8 cellular contexts compared by ENCODE assay signal in the genomic region with DNA sequence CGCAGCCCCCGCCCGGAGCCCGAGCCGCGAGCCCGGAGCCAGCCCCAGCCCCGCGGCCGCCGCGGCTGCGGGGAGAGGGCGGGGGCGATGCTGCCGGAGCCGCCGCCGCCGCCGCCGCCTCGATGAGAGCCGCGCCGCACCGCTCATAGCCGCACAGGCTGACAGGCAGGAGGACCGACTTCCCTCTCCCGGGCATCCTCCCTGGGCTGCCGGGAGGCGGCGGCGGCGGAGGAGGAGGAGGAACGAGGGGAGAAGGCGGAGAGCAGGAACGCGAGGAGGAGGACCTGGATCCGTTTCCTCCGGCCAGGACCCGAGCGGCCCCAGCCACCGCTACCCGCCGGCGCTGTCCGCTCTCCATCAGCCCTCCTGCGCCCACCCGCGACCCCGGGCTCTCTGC. TPM values are rescaled to one million over a fixed set of nuclear protein-coding genes. Genes with fewer than 3 reads are reported as not detected.
DNase-seq lines count a peak whose midpoint lies in the region; TF ChIP-seq lines count a peak whose summit lies in the region.

No MANE protein-coding gene starts in this region.

- H3K27ac ChIP-seq in HEK293 (ENCODE audit: extremely low read depth, low read depth, low read length) = peak overlapping the region; percentile 64; the same call in 1 of the 2 replicates

- TF ChIP-seq CTCF in HEK293 (tag by site-specific recombination; IDR thresholded peaks at IDR 0.05) (no peak), astrocyte of the spinal cord (IDR thresholded peaks at IDR 0.05; ENCODE audit: low read depth, low read length) (no peak)

- H3K4me3 Mint-ChIP-seq in activated CD4-positive, alpha-beta memory T cell treated with anti-CD3 and anti-CD28 coated beads for 36 hours = peak overlapping the region; percentile 33
- H3K4me3 Mint-ChIP-seq in activated CD4-positive, alpha-beta memory T cell treated with anti-CD3 and anti-CD28 coated beads, Interleukin-2, amount 10 ng/mL, durations not matched to agents 7 days and 5 days = no peak overlapping the region

- CTCF ChIA-PET in activated CD4-positive, alpha-beta memory T cell treated with anti-CD3 and anti-CD28 coated beads for 36 hours (lab: Charles Lee) = no interaction called here
- CTCF ChIA-PET in activated CD4-positive, alpha-beta memory T cell treated with anti-CD3 and anti-CD28 coated beads, Interleukin-2, amount 10 ng/mL, durations not matched to agents 7 days and 5 days (lab: Charles Lee) = no interaction called here
- CTCF ChIA-PET in HEK293 (lab: Yijun Ruan, JAX) = no interaction called here

- POLR2A ChIA-PET in activated CD4-positive, alpha-beta memory T cell treated with anti-CD3 and anti-CD28 coated beads for 36 hours (lab: Charles Lee) = no interaction called here
- POLR2A ChIA-PET in activated CD4-positive, alpha-beta memory T cell treated with anti-CD3 and anti-CD28 coated beads, Interleukin-2, amount 10 ng/mL, durations not matched to agents 7 days and 5 days (lab: Charles Lee) = no interaction called here
- POLR2A ChIA-PET in HEK293 (lab: Yijun Ruan, JAX) = interaction anchor here (1.0 kb wide), 2 partner anchors 22 to 94 kb away, joined by 3 read pairs; no protein-coding TSS in a partner anchor

- no peaks in the 10 kb centered on the region for H3K9me3 Mint-ChIP-seq in activated CD4-positive, alpha-beta memory T cell treated with anti-CD3 and anti-CD28 coated beads for 36 hours
- H3K9me3 Mint-ChIP-seq in activated CD4-positive, alpha-beta memory T cell treated with anti-CD3 and anti-CD28 coated beads, Interleukin-2, amount 10 ng/mL, durations not matched to agents 7 days and 5 days = no peaks in the 10 kb centered on the region

- no peak overlapping the region for H3K27ac Mint-ChIP-seq in activated CD4-positive, alpha-beta memory T cell treated with anti-CD3 and anti-CD28 coated beads for 36 hours
- H3K27ac Mint-ChIP-seq in activated CD4-positive, alpha-beta memory T cell treated with anti-CD3 and anti-CD28 coated beads, Interleukin-2, amount 10 ng/mL, durations not matched to agents 7 days and 5 days = no peak overlapping the region

- DNase-seq in activated CD4-positive, alpha-beta memory T cell treated with anti-CD3 and anti-CD28 coated beads for 36 hours = peak; percentile 23
- DNase-seq in activated CD4-positive, alpha-beta memory T cell treated with anti-CD3 and anti-CD28 coated beads, Interleukin-2, amount 10 ng/mL, durations not matched to agents 7 days and 5 days = no peak
- DNase-seq in NCI-H1105 (lab: John Stamatoyannopoulos, UW) (peak; percentile 18), astrocyte of the spinal cord (ENCODE audit: low read depth, low spot score) (peak; percentile 49), iPS-NIHi11 (ENCODE audit: low spot score) (peak; percentile 74), NCI-H2081 treated with DMSO at 0.1 percent for 48 hours (lab: John Stamatoyannopoulos, UW) (no peak)
- DNase-seq in stimulated activated CD4-positive, alpha-beta T cell treated with anti-CD3 and anti-CD28 coated beads, Interleukin-15, amount 100 ng/mL, for 24 hours = peak; percentile 51

- H3K36me3 Mint-ChIP-seq in activated CD4-positive, alpha-beta memory T cell treated with anti-CD3 and anti-CD28 coated beads for 36 hours = no peaks in the 10 kb centered on the region
- H3K36me3 Mint-ChIP-seq in activated CD4-positive, alpha-beta memory T cell treated with anti-CD3 and anti-CD28 coated beads, Interleukin-2, amount 10 ng/mL, durations not matched to agents 7 days and 5 days (ENCODE audit: low read depth) = no peaks in the 10 kb centered on the region

- H3K27me3 Mint-ChIP-seq in activated CD4-positive, alpha-beta memory T cell treated with anti-CD3 and anti-CD28 coated beads for 36 hours = peaks cover 60% of the 10 kb centered on the region
- H3K27me3 Mint-ChIP-seq in activated CD4-positive, alpha-beta memory T cell treated with anti-CD3 and anti-CD28 coated beads, Interleukin-2, amount 10 ng/mL, durations not matched to agents 7 days and 5 days = peaks cover 78% of the 10 kb centered on the region

- intact Hi-C loops in activated CD4-positive, alpha-beta memory T cell treated with anti-CD3 and anti-CD28 coated beads for 36 hours (cut with micrococcal nuclease) = loop anchor here (10.0 kb wide), 1 partner anchor 179 kb away; no protein-coding TSS in a partner anchor

- H3K4me1 ChIP-seq in HEK293 (ENCODE audit: control insufficient read depth, insufficient read depth, low read length) = peaks cover 12% of the 10 kb centered on the region

- in situ Hi-C loops in astrocyte of the spinal cord (cut with HindIII; ENCODE audit: low sequenced_read_pairs) = no loop called here

- H3K4me3 ChIP-seq in HEK293 (ENCODE audit: low read depth, low read length) (peak overlapping the region; percentile 82), astrocyte of the spinal cord (ENCODE audit: low read depth, low read length) (peak overlapping the region; percentile 54)

- H3K4me1 Mint-ChIP-seq in activated CD4-positive, alpha-beta memory T cell treated with anti-CD3 and anti-CD28 coated beads for 36 hours (ENCODE audit: low read depth) = peaks cover 24% of the 10 kb centered on the region
- peaks cover 23% of the 10 kb centered on the region for H3K4me1 Mint-ChIP-seq in activated CD4-positive, alpha-beta memory T cell treated with anti-CD3 and anti-CD28 coated beads, Interleukin-2, amount 10 ng/mL, durations not matched to agents 7 days and 5 days

- H3K9me3 ChIP-seq in HEK293 (ENCODE audit: control insufficient read depth, insufficient read depth, low read depth, low read length) = no peaks in the 10 kb centered on the region

- no peaks in the 10 kb centered on the region for H3K36me3 ChIP-seq in HEK293 (ENCODE audit: control insufficient read depth in 2 of 2, insufficient read depth in 1 of 2, low read length in 2 of 2)

TF ChIP-seq in HEK293, 187 proteins besides CTCF, POLR2A, EP300 and RAD21 (continues in another document):
- TF ChIP-seq ZNF768 (tag by site-specific recombination; IDR thresholded peaks at IDR 0.05) (no peak), GLI2 (tag by site-specific recombination; IDR thresholded peaks at IDR 0.05; ENCODE audit: borderline replicate concordance, low read depth) (no peak), ZNF394 (tag by site-specific recombination; IDR thresholded peaks at IDR 0.05; ENCODE audit: borderline replicate concordance) (no peak), ZNF560 (tag by site-specific recombination; IDR thresholded peaks at IDR 0.05; ENCODE audit: borderline replicate concordance) (no peak), ZNF664 (tag by site-specific recombination; IDR thresholded peaks at IDR 0.05) (no peak), ZNF175 (tag by site-specific recombination; IDR thresholded peaks at IDR 0.05) (no peak), ZNF311 (tag by site-specific recombination; IDR thresholded peaks at IDR 0.05; ENCODE audit: borderline replicate concordance) (no peak), SP2 (tag by site-specific recombination; IDR thresholded peaks at IDR 0.05) (peak; percentile 27), ZNF335 (tag by site-specific recombination; conservative IDR thresholded peaks at IDR 0.05) (peak; percentile 29)
- TF ChIP-seq, protein P1, sequence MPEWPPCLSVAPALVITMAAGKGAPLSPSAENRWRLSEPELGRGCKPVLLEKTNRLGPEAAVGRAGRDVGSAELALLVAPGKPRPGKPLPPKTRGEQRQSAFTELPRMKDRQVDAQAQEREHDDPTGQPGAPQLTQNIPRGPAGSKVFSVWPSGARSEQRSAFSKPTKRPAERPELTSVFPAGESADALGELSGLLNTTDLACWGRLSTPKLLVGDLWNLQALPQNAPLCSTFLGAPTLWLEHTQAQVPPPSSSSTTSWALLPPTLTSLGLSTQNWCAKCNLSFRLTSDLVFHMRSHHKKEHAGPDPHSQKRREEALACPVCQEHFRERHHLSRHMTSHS (tag by site-specific recombination; IDR thresholded peaks at IDR 0.05) = no peak
- TF ChIP-seq, protein P2, sequence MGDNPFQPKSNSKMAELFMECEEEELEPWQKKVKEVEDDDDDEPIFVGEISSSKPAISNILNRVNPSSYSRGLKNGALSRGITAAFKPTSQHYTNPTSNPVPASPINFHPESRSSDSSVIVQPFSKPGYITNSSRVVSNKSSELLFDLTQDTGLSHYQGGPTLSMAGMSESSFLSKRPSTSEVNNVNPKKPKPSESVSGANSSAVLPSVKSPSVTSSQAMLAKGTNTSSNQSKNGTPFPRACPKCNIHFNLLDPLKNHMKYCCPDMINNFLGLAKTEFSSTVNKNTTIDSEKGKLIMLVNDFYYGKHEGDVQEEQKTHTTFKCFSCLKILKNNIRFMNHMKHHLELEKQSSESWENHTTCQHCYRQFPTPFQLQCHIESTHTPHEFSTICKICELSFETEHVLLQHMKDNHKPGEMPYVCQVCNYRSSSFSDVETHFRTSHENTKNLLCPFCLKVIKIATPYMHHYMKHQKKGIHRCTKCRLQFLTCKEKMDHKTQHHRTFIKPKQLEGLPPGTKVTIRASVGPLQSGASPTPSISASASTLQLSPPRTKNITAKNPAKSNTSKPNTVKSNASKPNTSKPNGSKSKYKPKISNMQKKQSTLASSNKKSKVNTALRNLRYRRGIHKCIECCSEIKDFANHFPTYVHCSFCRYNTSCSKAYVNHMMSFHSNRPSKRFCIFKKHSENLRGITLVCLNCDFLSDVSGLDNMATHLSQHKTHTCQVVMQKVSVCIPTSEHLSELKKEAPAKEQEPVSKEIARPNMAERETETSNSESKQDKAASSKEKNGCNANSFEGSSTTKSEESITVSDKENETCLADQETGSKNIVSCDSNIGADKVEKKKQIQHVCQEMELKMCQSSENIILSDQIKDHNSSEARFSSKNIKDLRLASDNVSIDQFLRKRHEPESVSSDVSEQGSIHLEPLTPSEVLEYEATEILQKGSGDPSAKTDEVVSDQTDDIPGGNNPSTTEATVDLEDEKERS (tag by site-specific recombination; IDR thresholded peaks at IDR 0.05) = no peak
- TF ChIP-seq, protein P3, sequence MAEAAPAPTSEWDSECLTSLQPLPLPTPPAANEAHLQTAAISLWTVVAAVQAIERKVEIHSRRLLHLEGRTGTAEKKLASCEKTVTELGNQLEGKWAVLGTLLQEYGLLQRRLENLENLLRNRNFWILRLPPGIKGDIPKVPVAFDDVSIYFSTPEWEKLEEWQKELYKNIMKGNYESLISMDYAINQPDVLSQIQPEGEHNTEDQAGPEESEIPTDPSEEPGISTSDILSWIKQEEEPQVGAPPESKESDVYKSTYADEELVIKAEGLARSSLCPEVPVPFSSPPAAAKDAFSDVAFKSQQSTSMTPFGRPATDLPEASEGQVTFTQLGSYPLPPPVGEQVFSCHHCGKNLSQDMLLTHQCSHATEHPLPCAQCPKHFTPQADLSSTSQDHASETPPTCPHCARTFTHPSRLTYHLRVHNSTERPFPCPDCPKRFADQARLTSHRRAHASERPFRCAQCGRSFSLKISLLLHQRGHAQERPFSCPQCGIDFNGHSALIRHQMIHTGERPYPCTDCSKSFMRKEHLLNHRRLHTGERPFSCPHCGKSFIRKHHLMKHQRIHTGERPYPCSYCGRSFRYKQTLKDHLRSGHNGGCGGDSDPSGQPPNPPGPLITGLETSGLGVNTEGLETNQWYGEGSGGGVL (tag by site-specific recombination; IDR thresholded peaks at IDR 0.05) = no peak

RNA-seq across cellular contexts. Expression of a gene that starts 0.4 kb away (rescaled TPM):
- under 1 TPM; 0.88 to 0.99 TPM for total RNA-seq in activated CD4-positive, alpha-beta memory T cell treated with anti-CD3 and anti-CD28 coated beads for 36 hours
- under 1 TPM; 0.10 to 0.33 TPM for total RNA-seq in activated CD4-positive, alpha-beta memory T cell treated with anti-CD3 and anti-CD28 coated beads, Interleukin-2, amount 10 ng/mL, durations not matched to agents 7 days and 5 days

Comparison
In these comparisons a context has a peak if more than half of its experiments do, and no peak if none do; other contexts are left out.
1. DNase-seq: peak in activated CD4-positive, alpha-beta memory T cell treated with anti-CD3 and anti-CD28 coated beads for 36 hours (single experiment), NCI-H1105 (single experiment), astrocyte of the spinal cord (single experiment), iPS-NIHi11 (single experiment) and stimulated activated CD4-positive, alpha-beta T cell treated with anti-CD3 and anti-CD28 coated beads, Interleukin-15, amount 100 ng/mL, for 24 hours (single experiment); none in activated CD4-positive, alpha-beta memory T cell treated with anti-CD3 and anti-CD28 coated beads, Interleukin-2, amount 10 ng/mL, durations not matched to agents 7 days and 5 days (single experiment) and NCI-H2081 treated with DMSO at 0.1 percent for 48 hours (single experiment).